Comparison of ENCODE assay signal across 19 cellular contexts in the genomic region with DNA sequence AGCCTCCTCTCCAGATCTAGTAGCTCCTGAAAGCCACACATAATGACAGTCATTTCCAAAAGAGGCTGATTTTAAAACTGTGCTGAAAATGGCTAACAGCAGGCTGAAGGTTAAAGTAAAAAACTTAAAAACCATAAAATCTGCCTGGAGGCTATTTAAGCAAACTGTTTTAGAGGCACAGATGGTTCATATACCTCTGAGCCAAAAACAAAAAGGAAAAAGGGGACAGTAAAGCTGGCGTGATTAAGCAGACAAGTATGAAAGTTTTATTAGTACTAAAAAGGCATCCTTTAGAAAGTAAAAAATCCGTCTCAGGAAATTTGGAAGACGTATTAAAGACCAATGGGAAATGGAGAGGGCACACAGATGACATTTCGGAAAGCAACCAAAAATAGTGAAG. TPM values are rescaled to one million over a fixed set of nuclear protein-coding genes. Genes with fewer than 3 reads are reported as not detected.
DNase-seq lines count a peak whose midpoint lies in the region; TF ChIP-seq lines count a peak whose summit lies in the region.
"Had no signal": no experiment of that assay in that cellular context is flagged by ENCODE, and none has a peak within 500 bp of the region (broad histone marks: within the 10 kb centered on the region; RNA-seq: fewer than 3 reads in every experiment).

No MANE protein-coding gene starts in this region.

- H3K4me1 ChIP-seq in HEK293 (ENCODE audit: control insufficient read depth, insufficient read depth, low read length): no peaks in the 10 kb centered on the region
- H3K4me1 ChIP-seq in adipocyte (ENCODE audit: control insufficient read depth, insufficient read depth, low read length): no peaks in the 10 kb centered on the region
- H3K4me1 ChIP-seq: Peyer's patch had no signal

- no peaks in the 10 kb centered on the region for H3K9me3 Mint-ChIP-seq in nephron progenitor cell
- H3K9me3 Mint-ChIP-seq: GM23338 had no signal

- TF ChIP-seq RAD21 in neural cell (conservative IDR thresholded peaks at IDR 0.05): no peak

- H3K27ac ChIP-seq in HEK293 (ENCODE audit: extremely low read depth, low read depth, low read length) (no peak overlapping the region), neural cell (ENCODE audit: low read length) (peak overlapping the region; percentile 18)
- H3K27ac ChIP-seq: BLaER1 treated with 17β-estradiol and CSF1 and Interleukin-3, amounts not matched to agents 10 nM and 100 nM; KMS-11; Peyer's patch had no signal

- no peaks in the 10 kb centered on the region for H3K27me3 ChIP-seq in BJ (ENCODE audit: control insufficient read depth, insufficient read depth, low read length)
- no peaks in the 10 kb centered on the region for H3K27me3 ChIP-seq in adipocyte (replicated peaks; ENCODE audit: control insufficient read depth, insufficient read depth, low read length)
- no peaks in the 10 kb centered on the region for H3K27me3 ChIP-seq in neural cell (ENCODE audit: insufficient read depth, low read depth, low read length)
- H3K27me3 ChIP-seq: BLaER1 treated with 17β-estradiol and CSF1 and Interleukin-3, amounts not matched to agents 10 nM and 100 nM; Peyer's patch had no signal

- H3K36me3 Mint-ChIP-seq in nephron progenitor cell (ENCODE audit: low read depth): peaks cover 79% of the 10 kb centered on the region
- H3K36me3 Mint-ChIP-seq: CD4-positive, alpha-beta memory T cell had no signal

- H3F3A ChIP-seq in neural cell (ENCODE audit: insufficient read depth, low read length, poor library complexity, severe bottlenecking): no peaks in the 10 kb centered on the region

- H3K4me3 ChIP-seq in BJ (ENCODE audit: low read depth, low read length) (no peak overlapping the region), HEK293 (ENCODE audit: low read depth, low read length) (no peak overlapping the region), adipocyte (ENCODE audit: low read length) (no peak overlapping the region), neural cell (ENCODE audit: low read length) (no peak overlapping the region)
- H3K4me3 ChIP-seq: BLaER1 treated with 17β-estradiol and CSF1 and Interleukin-3, amounts not matched to agents 10 nM and 100 nM; GM23338; HAP-1; Peyer's patch had no signal

- H3K4me1 Mint-ChIP-seq in nephron progenitor cell: peaks cover 6% of the 10 kb centered on the region
- H3K4me1 Mint-ChIP-seq: CD4-positive, alpha-beta memory T cell had no signal

- no peak for TF ChIP-seq EP300 in neural cell (conservative IDR thresholded peaks at IDR 0.05; ENCODE audit: poor library complexity, severe bottlenecking)

- no peaks in the 10 kb centered on the region for H4K20me1 ChIP-seq in neural cell (ENCODE audit: insufficient read depth)
- H4K20me1 ChIP-seq: BLaER1 treated with 17β-estradiol and CSF1 and Interleukin-3, amounts not matched to agents 10 nM and 100 nM had no signal

- H3K27ac Mint-ChIP-seq in nephron progenitor cell: no peak overlapping the region
- H3K27ac Mint-ChIP-seq: CD4-positive, alpha-beta memory T cell; GM23338 had no signal

- H3K36me3 ChIP-seq in BJ (ENCODE audit: control insufficient read depth, insufficient read depth, low read length) (no peaks in the 10 kb centered on the region), HEK293 (ENCODE audit: control insufficient read depth in 2 of 2, insufficient read depth in 1 of 2, low read length in 2 of 2) (peaks cover 0 to 6% of the 10 kb centered on the region in 2 experiments; a peak in 1 of 3 replicates), adipocyte (ENCODE audit: control insufficient read depth, insufficient read depth, low read length, severe bottlenecking) (peaks cover 8% of the 10 kb centered on the region), neural cell (ENCODE audit: insufficient read depth, low read length) (peaks cover 3% of the 10 kb centered on the region)
- H3K36me3 ChIP-seq: BLaER1 treated with 17β-estradiol and CSF1 and Interleukin-3, amounts not matched to agents 10 nM and 100 nM; HAP-1; Peyer's patch had no signal

- DNase-seq in BJ (ENCODE audit: low read depth) (peak; percentile 54), adipocyte (ENCODE audit: low read depth) (peak; percentile 20), AML-193 (lab: John Stamatoyannopoulos, UW) (no peak), nephron progenitor cell (no peak), NCI-H524 treated with DMSO at 0.1 percent for 48 hours (lab: John Stamatoyannopoulos, UW) (no peak)
- DNase-seq: Caco-2; CD4-positive, alpha-beta memory T cell; DND-41; IMR-90; NCI-H1105; NCI-H187; NCI-H446 treated with DMSO at 0.1 percent for 48 hours; Peyer's patch had no signal

- TF ChIP-seq CTCF in BJ (IDR thresholded peaks at IDR 0.05; ENCODE audit: insufficient read depth, low read depth, low read length) (no peak), HEK293 (tag by site-specific recombination; IDR thresholded peaks at IDR 0.05) (no peak), neural cell (IDR thresholded peaks at IDR 0.05; ENCODE audit: poor library complexity, severe bottlenecking) (no peak), nephron progenitor cell (IDR thresholded peaks at IDR 0.05) (no peak)

- POLR2A ChIA-PET in BJ (lab: Charles Lee) (no interaction called here), HEK293 (lab: Yijun Ruan, JAX) (no interaction called here)

- peaks cover 9% of the 10 kb centered on the region for H3K79me2 ChIP-seq in neural cell (replicated peaks; ENCODE audit: insufficient read depth, low read length)

- H3K9me2 ChIP-seq in neural cell (ENCODE audit: insufficient read depth, low read length): no peaks in the 10 kb centered on the region

- CTCF ChIA-PET in BJ (lab: Yijun Ruan, JAX) (no interaction called here), HEK293 (lab: Yijun Ruan, JAX) (interaction anchor here (0.7 to 1.3 kb wide), 2 partner anchors 19 to 158 kb away, joined by 3 read pairs; no protein-coding TSS in a partner anchor)

- no peak overlapping the region for H3K4me2 ChIP-seq in neural cell (ENCODE audit: low read length)
- H3K4me2 ChIP-seq: BLaER1 treated with 17β-estradiol and CSF1 and Interleukin-3, amounts not matched to agents 10 nM and 100 nM; GM23338; KMS-11 had no signal

- H3K27me3 Mint-ChIP-seq in nephron progenitor cell (ENCODE audit: low read depth, poor library complexity): no peaks in the 10 kb centered on the region

- H3K9me3 ChIP-seq in HEK293 (ENCODE audit: control insufficient read depth, insufficient read depth, low read depth, low read length): no peaks in the 10 kb centered on the region
- H3K9me3 ChIP-seq in adipocyte (ENCODE audit: control insufficient read depth, low read length): no peaks in the 10 kb centered on the region
- H3K9me3 ChIP-seq in neural cell (ENCODE audit: low read length): no peaks in the 10 kb centered on the region
- H3K9me3 ChIP-seq: BLaER1 treated with 17β-estradiol and CSF1 and Interleukin-3, amounts not matched to agents 10 nM and 100 nM; Caco-2; HAP-1; Peyer's patch had no signal

- no peak overlapping the region for H3K9ac ChIP-seq in adipocyte (ENCODE audit: low read length)
- no peak overlapping the region for H3K9ac ChIP-seq in neural cell (ENCODE audit: low read length)
- H3K9ac ChIP-seq: BLaER1 treated with 17β-estradiol and CSF1 and Interleukin-3, amounts not matched to agents 10 nM and 100 nM; KMS-11 had no signal

- H3K4me3 Mint-ChIP-seq in nephron progenitor cell: no peak overlapping the region
- H3K4me3 Mint-ChIP-seq: CD4-positive, alpha-beta memory T cell; GM23338 had no signal

- H2AFZ ChIP-seq in neural cell (ENCODE audit: low read depth, low read length): no peak overlapping the region
- H2AFZ ChIP-seq: GM23338 had no signal

TF ChIP-seq in HEK293, 187 proteins besides CTCF, POLR2A, EP300 and RAD21 (continues in another document):
- TF ChIP-seq, protein P1, sequence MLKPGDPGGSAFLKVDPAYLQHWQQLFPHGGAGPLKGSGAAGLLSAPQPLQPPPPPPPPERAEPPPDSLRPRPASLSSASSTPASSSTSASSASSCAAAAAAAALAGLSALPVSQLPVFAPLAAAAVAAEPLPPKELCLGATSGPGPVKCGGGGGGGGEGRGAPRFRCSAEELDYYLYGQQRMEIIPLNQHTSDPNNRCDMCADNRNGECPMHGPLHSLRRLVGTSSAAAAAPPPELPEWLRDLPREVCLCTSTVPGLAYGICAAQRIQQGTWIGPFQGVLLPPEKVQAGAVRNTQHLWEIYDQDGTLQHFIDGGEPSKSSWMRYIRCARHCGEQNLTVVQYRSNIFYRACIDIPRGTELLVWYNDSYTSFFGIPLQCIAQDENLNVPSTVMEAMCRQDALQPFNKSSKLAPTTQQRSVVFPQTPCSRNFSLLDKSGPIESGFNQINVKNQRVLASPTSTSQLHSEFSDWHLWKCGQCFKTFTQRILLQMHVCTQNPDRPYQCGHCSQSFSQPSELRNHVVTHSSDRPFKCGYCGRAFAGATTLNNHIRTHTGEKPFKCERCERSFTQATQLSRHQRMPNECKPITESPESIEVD (tag by site-specific recombination; IDR thresholded peaks at IDR 0.05): 0 out of 2 replicates have a peak, but pooled peaks have one; percentile 23

TF ChIP-seq in neural cell, 6 proteins besides CTCF, POLR2A, EP300 and RAD21 (continues in another document):
- TF ChIP-seq TAF1 (IDR thresholded peaks at IDR 0.05; ENCODE audit: low read depth) (no peak), POLR2AphosphoS5 (IDR thresholded peaks at IDR 0.05) (no peak)
- TF ChIP-seq, protein P2, sequence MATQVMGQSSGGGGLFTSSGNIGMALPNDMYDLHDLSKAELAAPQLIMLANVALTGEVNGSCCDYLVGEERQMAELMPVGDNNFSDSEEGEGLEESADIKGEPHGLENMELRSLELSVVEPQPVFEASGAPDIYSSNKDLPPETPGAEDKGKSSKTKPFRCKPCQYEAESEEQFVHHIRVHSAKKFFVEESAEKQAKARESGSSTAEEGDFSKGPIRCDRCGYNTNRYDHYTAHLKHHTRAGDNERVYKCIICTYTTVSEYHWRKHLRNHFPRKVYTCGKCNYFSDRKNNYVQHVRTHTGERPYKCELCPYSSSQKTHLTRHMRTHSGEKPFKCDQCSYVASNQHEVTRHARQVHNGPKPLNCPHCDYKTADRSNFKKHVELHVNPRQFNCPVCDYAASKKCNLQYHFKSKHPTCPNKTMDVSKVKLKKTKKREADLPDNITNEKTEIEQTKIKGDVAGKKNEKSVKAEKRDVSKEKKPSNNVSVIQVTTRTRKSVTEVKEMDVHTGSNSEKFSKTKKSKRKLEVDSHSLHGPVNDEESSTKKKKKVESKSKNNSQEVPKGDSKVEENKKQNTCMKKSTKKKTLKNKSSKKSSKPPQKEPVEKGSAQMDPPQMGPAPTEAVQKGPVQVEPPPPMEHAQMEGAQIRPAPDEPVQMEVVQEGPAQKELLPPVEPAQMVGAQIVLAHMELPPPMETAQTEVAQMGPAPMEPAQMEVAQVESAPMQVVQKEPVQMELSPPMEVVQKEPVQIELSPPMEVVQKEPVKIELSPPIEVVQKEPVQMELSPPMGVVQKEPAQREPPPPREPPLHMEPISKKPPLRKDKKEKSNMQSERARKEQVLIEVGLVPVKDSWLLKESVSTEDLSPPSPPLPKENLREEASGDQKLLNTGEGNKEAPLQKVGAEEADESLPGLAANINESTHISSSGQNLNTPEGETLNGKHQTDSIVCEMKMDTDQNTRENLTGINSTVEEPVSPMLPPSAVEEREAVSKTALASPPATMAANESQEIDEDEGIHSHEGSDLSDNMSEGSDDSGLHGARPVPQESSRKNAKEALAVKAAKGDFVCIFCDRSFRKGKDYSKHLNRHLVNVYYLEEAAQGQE (IDR thresholded peaks at IDR 0.05; ENCODE audit: borderline replicate concordance): no peak

RNA-seq across cellular contexts. Expression of a gene that starts 55.8 kb away (rescaled TPM):
- polyA plus RNA-seq in BJ (2011; rRNA removed): 0.02 TPM in 1 of 2 replicates, not detected in the other
- polyA minus RNA-seq in BJ (2011; rRNA and poly(A)+ RNA removed): 0.05 and 0.15 TPM in 2 replicates
- polyA plus RNA-seq in neural cell: 16.4 and 21.6 TPM in 2 replicates
- 47.5 and 60.7 TPM in 2 replicates for polyA minus RNA-seq in neural cell

Comparison
In these comparisons a context has a peak if more than half of its experiments do, and no peak if none do; other contexts are left out.
1. DNase-seq: peak in BJ (single experiment) and adipocyte (single experiment); none in AML-193 (0 of 2), nephron progenitor cell (single experiment) and NCI-H524 treated with DMSO at 0.1 percent for 48 hours (single experiment).
2. RNA of a gene that starts 55.8 kb away (polyA plus RNA-seq): 16.4 to 21.6 TPM in neural cell; 0.02 TPM in BJ; every median in the first group is over 10 times any median in the second.